Comparison of ENCODE assay signal across 24 cellular contexts in the genomic region with DNA sequence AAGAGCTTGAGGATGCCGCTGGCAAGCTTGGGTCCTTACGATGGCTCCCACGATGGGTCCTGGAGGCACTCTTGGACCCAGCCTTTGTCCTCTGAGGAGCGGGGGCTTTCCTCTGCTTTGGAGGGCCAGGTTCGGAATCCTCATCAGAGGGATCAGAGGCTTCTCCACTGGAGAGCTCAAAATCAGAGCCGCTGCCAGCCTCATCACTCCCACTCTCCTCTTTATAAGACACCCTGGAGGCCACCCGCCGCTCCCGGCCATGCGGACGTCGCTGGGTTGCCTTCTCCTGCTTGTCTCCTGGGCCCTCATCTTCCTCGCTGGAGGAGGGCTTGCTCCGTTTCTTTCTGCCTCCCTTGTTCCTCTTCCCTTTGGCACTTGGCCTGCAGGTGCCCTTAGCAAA. TPM values are rescaled to one million over a fixed set of nuclear protein-coding genes. Genes with fewer than 3 reads are reported as not detected.
DNase-seq lines count a peak whose midpoint lies in the region; ATAC-seq and TF ChIP-seq lines count a peak whose summit lies in the region.
"Had no signal": no experiment of that assay in that cellular context is flagged by ENCODE, and none has a peak within 500 bp of the region (broad histone marks: within the 10 kb centered on the region; RNA-seq: fewer than 3 reads in every experiment).

No MANE protein-coding gene starts in this region.

- no peaks in the 10 kb centered on the region for H4K20me1 ChIP-seq in mammary epithelial cell (ENCODE audit: insufficient read depth, low read length)

- H3K36me3 ChIP-seq in breast epithelium (peaks cover 41% of the 10 kb centered on the region), mammary epithelial cell (ENCODE audit: insufficient read depth, low read length) (peaks cover 50% of the 10 kb centered on the region), vagina (peaks cover 4 to 73% of the 10 kb centered on the region in 2 donors), upper lobe of right lung (peaks cover 96% of the 10 kb centered on the region)

- 100% methylated on average over 6 of the region's 14 CpGs for WGBS in mammary epithelial cell (ENCODE audit: low coverage, missing lambda C conversion rate)

- dilution Hi-C loops in mammary epithelial cell (cut with HindIII; ENCODE audit: low sequenced_read_pairs), result loop anchor here (5.0 kb wide), 1 partner anchor 49 kb away; no protein-coding TSS in a partner anchor

- in situ Hi-C loops in mammary epithelial cell (cut with MboI; ENCODE audit: low sequenced_read_pairs in 2 of 2), result no loop called here

- intact Hi-C loops in MCF 10A (cut with micrococcal nuclease), result no loop called here
- intact Hi-C loops in breast epithelium (cut with DNase I; ENCODE audit: low total_unique reads), result no loop called here
- intact Hi-C loops in mammary epithelial cell (cut with micrococcal nuclease), result no loop called here
- intact Hi-C loops in vagina (cut with DNase I), result no loop called here
- intact Hi-C loops in upper lobe of right lung (cut with DNase I), result no loop called here

- no peak overlapping the region for H3K4me3 Mint-ChIP-seq in MCF 10A (ENCODE audit: unreplicated experiment)
- H3K4me3 Mint-ChIP-seq: CD8-positive, alpha-beta T cell had no signal

- no peak overlapping the region for H3K4me2 ChIP-seq in mammary epithelial cell (ENCODE audit: insufficient read depth, low read depth, low read length)
- H3K4me2 ChIP-seq: BLaER1 treated with 17β-estradiol and CSF1 and Interleukin-3, amounts not matched to agents 10 nM and 100 nM; SK-N-SH had no signal

- H3K4me3 ChIP-seq in breast epithelium (no peak overlapping the region), mammary epithelial cell (replicated peaks in 1 of 3; ENCODE audit: insufficient read depth in 1 of 3, low read depth in 2 of 3, low read length in 3 of 3) (no peak overlapping the region), vagina (no peak overlapping the region), upper lobe of right lung (no peak overlapping the region), coronary artery (no peak overlapping the region)
- H3K4me3 ChIP-seq: BLaER1 treated with 17β-estradiol and CSF1 and Interleukin-3, amounts not matched to agents 10 nM and 100 nM; Peyer's patch had no signal

- TF ChIP-seq POLR2A in breast epithelium (IDR thresholded peaks at IDR 0.05), result no peak
- no peak for TF ChIP-seq POLR2A in vagina (IDR thresholded peaks at IDR 0.05)

- POLR2A ChIA-PET in MCF 10A (lab: Yijun Ruan, JAX), result interaction anchor here (0.7 to 4.5 kb wide), 4 partner anchors 13 to 34 kb away, joined by 3 to 36 read pairs (median 4); a partner anchor contains a TSS

- no peak for ATAC-seq in upper lobe of right lung
- ATAC-seq: CD8-positive, alpha-beta T cell had no signal

- TF ChIP-seq CTCF in MCF 10A (IDR thresholded peaks at IDR 0.05; ENCODE audit: unreplicated experiment) (no peak), breast epithelium (IDR thresholded peaks at IDR 0.05) (no peak), mammary epithelial cell (conservative IDR thresholded peaks at IDR 0.05 in 1 of 2, IDR thresholded peaks at IDR 0.05 in 1 of 2; ENCODE audit: extremely low read depth in 1 of 2, insufficient read depth in 1 of 2, low read depth in 1 of 2, low read length in 2 of 2) (no peak), vagina (IDR thresholded peaks at IDR 0.05) (no peak), upper lobe of right lung (IDR thresholded peaks at IDR 0.05) (no peak), coronary artery (IDR thresholded peaks at IDR 0.05) (no peak)

- DNase-seq in MCF 10A (ENCODE audit: unreplicated experiment), result no peak
- no peak for DNase-seq in breast epithelium (ENCODE audit: low spot score in 2 of 2)
- DNase-seq in mammary epithelial cell, result no peak
- DNase-seq in mesenteric fat pad (ENCODE audit: low spot score), result peak; percentile 60
- peak; percentile 61 to 82 for DNase-seq in vagina (ENCODE audit: extremely low spot score in 2 of 2)
- no peak for DNase-seq in upper lobe of right lung
- DNase-seq in NCI-H748 treated with DMSO at 0.1 percent for 48 hours (lab: John Stamatoyannopoulos, UW), result no peak
- DNase-seq in coronary artery (ENCODE audit: low spot score), result no peak
- DNase-seq: AML-193; Calu3; CD8-positive, alpha-beta T cell; DMS79 treated with DMSO at 0.1 percent for 48 hours; HCEC 1CT; NCI-H1092; NCI-H1417 treated with DMSO at 0.1 percent for 48 hours; NCI-H1694 treated with DMSO at 0.1 percent for 48 hours; NCI-H2081; NCI-H2227 treated with DMSO at 0.1 percent for 48 hours; NCI-H526 treated with DMSO at 0.1 percent for 48 hours; OCI-M1; Peyer's patch; SK-N-SH had no signal

- peaks cover 39% of the 10 kb centered on the region for H3K79me2 ChIP-seq in mammary epithelial cell (ENCODE audit: insufficient read depth, low read length)

- no peak overlapping the region for H3K9ac ChIP-seq in mammary epithelial cell (ENCODE audit: insufficient read depth, low read length)
- H3K9ac ChIP-seq: BLaER1 treated with 17β-estradiol and CSF1 and Interleukin-3, amounts not matched to agents 10 nM and 100 nM; SK-N-SH had no signal

- no peaks in the 10 kb centered on the region for H3K27me3 ChIP-seq in breast epithelium
- H3K27me3 ChIP-seq in mammary epithelial cell (ENCODE audit: insufficient read depth, low read length), result no peaks in the 10 kb centered on the region
- no peaks in the 10 kb centered on the region for H3K27me3 ChIP-seq in vagina
- H3K27me3 ChIP-seq in upper lobe of right lung, result no peaks in the 10 kb centered on the region
- H3K27me3 ChIP-seq: BLaER1 treated with 17β-estradiol and CSF1 and Interleukin-3, amounts not matched to agents 10 nM and 100 nM; Peyer's patch had no signal

- H3K9me3 ChIP-seq in breast epithelium, result peaks cover 6 to 13% of the 10 kb centered on the region in 2 donors
- peaks cover 8% of the 10 kb centered on the region for H3K9me3 ChIP-seq in mammary epithelial cell (replicated peaks; ENCODE audit: insufficient read depth, low read length)
- H3K9me3 ChIP-seq in vagina, result peaks cover 9% of the 10 kb centered on the region
- peaks cover 13% of the 10 kb centered on the region for H3K9me3 ChIP-seq in upper lobe of right lung

- H3K4me1 ChIP-seq in breast epithelium, result no peaks in the 10 kb centered on the region
- H3K4me1 ChIP-seq in mammary epithelial cell (ENCODE audit: insufficient read depth, low read length), result peaks cover 24% of the 10 kb centered on the region
- H3K4me1 ChIP-seq in vagina, result no peaks in the 10 kb centered on the region
- H3K4me1 ChIP-seq in upper lobe of right lung, result no peaks in the 10 kb centered on the region
- H3K4me1 ChIP-seq: Peyer's patch had no signal

- TSS peak; percentile 62 for BruUV-seq in MCF 10A (replicated peaks; lab: Mats Ljungman, UMichigan)
- TSS peak; percentile 38 for BruUV-seq in mammary epithelial cell (replicated peaks; lab: Mats Ljungman, UMichigan)

- H3K27ac ChIP-seq in breast epithelium (no peak overlapping the region), mammary epithelial cell (ENCODE audit: insufficient read depth, low read depth, low read length) (no peak overlapping the region), vagina (no peak overlapping the region), upper lobe of right lung (no peak overlapping the region), coronary artery (no peak overlapping the region)
- H3K27ac ChIP-seq: BLaER1 treated with 17β-estradiol and CSF1 and Interleukin-3, amounts not matched to agents 10 nM and 100 nM; Peyer's patch had no signal

- H3K4me1 Mint-ChIP-seq in MCF 10A (ENCODE audit: insufficient read depth, unreplicated experiment), result peaks cover 6% of the 10 kb centered on the region
- H3K4me1 Mint-ChIP-seq: IgD-negative memory B cell had no signal

- H3K27ac Mint-ChIP-seq in MCF 10A (ENCODE audit: low read depth, unreplicated experiment), result no peak overlapping the region
- H3K27ac Mint-ChIP-seq: CD8-positive, alpha-beta T cell; IgD-negative memory B cell had no signal

- peaks cover 100% of the 10 kb centered on the region for H3K36me3 Mint-ChIP-seq in MCF 10A (ENCODE audit: insufficient read depth, unreplicated experiment)

- H2AFZ ChIP-seq in mammary epithelial cell (ENCODE audit: low read depth, low read length), result no peak overlapping the region

- no peaks in the 10 kb centered on the region for H3K27me3 Mint-ChIP-seq in MCF 10A (ENCODE audit: insufficient read depth, unreplicated experiment)
- H3K27me3 Mint-ChIP-seq: IgD-negative memory B cell had no signal

- CTCF ChIA-PET in MCF 10A (lab: Yijun Ruan, JAX), result no interaction called here
- CTCF ChIA-PET in mammary epithelial cell (lab: Charles Lee; ENCODE audit: low non-redundant PET), result no interaction called here

- no peaks in the 10 kb centered on the region for H3K9me3 Mint-ChIP-seq in MCF 10A (ENCODE audit: unreplicated experiment)

RNA-seq across cellular contexts. Expression of a gene that starts 20.0 kb away (rescaled TPM):
- total RNA-seq in MCF 10A (2022), result 73.3 and 83.6 TPM in 2 replicates
- 10 to 100 TPM; 57.4 to 74.2 (median 61.3) TPM for total RNA-seq in breast epithelium
- total RNA-seq in mammary epithelial cell, result 10 to 100 TPM; 42.5 to 68.2 TPM
- 19.4 TPM for polyA plus RNA-seq in mammary epithelial cell
- 47.5 TPM for polyA minus RNA-seq in mammary epithelial cell
- 24.8 TPM for total RNA-seq in mesenteric fat pad
- total RNA-seq in vagina, result 33.6 TPM
- total RNA-seq in upper lobe of right lung, result 36.1 TPM

RNA-seq across cellular contexts. Expression of a gene that starts 20.2 kb away (rescaled TPM):
- total RNA-seq in MCF 10A (2022) (10.2 and 12.9 TPM in 2 replicates), breast epithelium (10 to 100 TPM; 10.5 to 11.5 (median 11.5) TPM), mammary epithelial cell (10 to 100 TPM in 1 of 2 donors, 1 to 10 TPM in 1; 5.0 to 11.7 TPM), mesenteric fat pad (10.0 TPM), vagina (6.4 TPM), upper lobe of right lung (8.8 TPM)
- 7.7 TPM for polyA plus RNA-seq in mammary epithelial cell
- polyA minus RNA-seq in mammary epithelial cell, result 0.31 TPM

RNA-seq across cellular contexts. Expression of a gene that starts 33.5 kb away (rescaled TPM):
- 120 and 124 TPM in 2 replicates for total RNA-seq in MCF 10A (2022)
- 100 to 1,000 TPM in 1 of 3 donors, 10 to 100 TPM in 2; 90.5 to 170 (median 93.4) TPM for total RNA-seq in breast epithelium
- 100 to 1,000 TPM in 1 of 2 donors, 10 to 100 TPM in 1; 85.2 to 143 TPM for total RNA-seq in mammary epithelial cell
- polyA plus RNA-seq in mammary epithelial cell, result 91.5 TPM
- 127 TPM for polyA minus RNA-seq in mammary epithelial cell
- 99.3 TPM for total RNA-seq in mesenteric fat pad
- total RNA-seq in vagina, result 118 TPM
- total RNA-seq in upper lobe of right lung, result 86.3 TPM

RNA-seq across cellular contexts. Expression of a gene that starts 33.7 kb away (rescaled TPM):
- 31.6 and 35.0 TPM in 2 replicates for total RNA-seq in MCF 10A (2022)
- 10 to 100 TPM; 15.1 to 19.9 (median 17.9) TPM for total RNA-seq in breast epithelium
- total RNA-seq in mammary epithelial cell, result 10 to 100 TPM in 1 of 2 donors, 1 to 10 TPM in 1; 7.2 to 22.9 TPM
- 22.9 TPM for polyA plus RNA-seq in mammary epithelial cell
- polyA minus RNA-seq in mammary epithelial cell, result 13.1 TPM
- 18.1 TPM for total RNA-seq in mesenteric fat pad
- 10.6 TPM for total RNA-seq in vagina
- 12.0 TPM for total RNA-seq in upper lobe of right lung

Comparison
In these comparisons a context has a peak if more than half of its experiments do, and no peak if none do; other contexts are left out.
1. DNase-seq: peak in mesenteric fat pad (single experiment) and vagina (2 of 2); none in MCF 10A (single experiment), breast epithelium (0 of 2), mammary epithelial cell (single experiment), upper lobe of right lung (single experiment), NCI-H748 treated with DMSO at 0.1 percent for 48 hours (single experiment) and coronary artery (single experiment).